In the genomic region with DNA sequence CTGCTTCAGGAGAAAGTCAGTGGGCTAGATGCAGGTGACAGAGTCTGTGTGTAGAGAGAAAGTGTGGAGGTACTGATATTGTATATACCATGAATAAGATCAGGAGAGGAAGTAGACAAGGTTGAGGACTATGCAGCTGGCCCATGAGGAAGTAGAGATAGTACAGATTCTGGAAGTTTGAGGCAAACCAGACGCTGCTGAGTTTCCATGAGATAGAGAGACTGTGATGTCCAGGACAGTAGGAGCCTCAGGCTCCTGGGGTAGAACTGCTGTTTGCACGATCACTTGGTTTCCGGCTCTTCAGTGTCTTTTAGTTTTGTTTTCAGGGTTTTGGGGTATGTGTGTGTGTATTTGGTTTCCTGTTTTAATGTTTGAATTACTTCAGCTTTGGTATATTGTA, we compare ENCODE assay signal across 8 cellular contexts.
DNase-seq lines count a peak whose midpoint lies in the region; ATAC-seq lines count a peak whose summit lies in the region.

No MANE protein-coding gene starts in this region.

- no peaks in the 10 kb centered on the region for H3K27me3 Mint-ChIP-seq in T-helper 1 cell treated with Interleukin-12 subunit alpha and Interleukin-12 subunit beta and Interleukin-4 antibody, amounts not matched to agents 30 μg/mL and 1 μg/mL, for 36 hours (ENCODE audit: low read depth)

- no peaks in the 10 kb centered on the region for H3K9me3 Mint-ChIP-seq in T-helper 1 cell treated with Interleukin-12 subunit alpha and Interleukin-12 subunit beta and Interleukin-4 antibody, amounts not matched to agents 30 μg/mL and 1 μg/mL, for 36 hours

- H3K27ac Mint-ChIP-seq in T-helper 1 cell treated with Interleukin-12 subunit alpha and Interleukin-12 subunit beta and Interleukin-4 antibody, amounts not matched to agents 30 μg/mL and 1 μg/mL, for 36 hours = peak overlapping the region; percentile 98

- peak overlapping the region; percentile 78 for H3K4me3 Mint-ChIP-seq in T-helper 1 cell treated with Interleukin-12 subunit alpha and Interleukin-12 subunit beta and Interleukin-4 antibody, amounts not matched to agents 30 μg/mL and 1 μg/mL, for 36 hours

- ATAC-seq in GM19023 (IDR thresholded peaks at IDR 0.05; ENCODE audit: unreplicated experiment) = peak; percentile 70
- ATAC-seq in HG03066 (IDR thresholded peaks at IDR 0.05; ENCODE audit: low read depth, unreplicated experiment) = peak; percentile 71

- H3K36me3 Mint-ChIP-seq in T-helper 1 cell treated with Interleukin-12 subunit alpha and Interleukin-12 subunit beta and Interleukin-4 antibody, amounts not matched to agents 30 μg/mL and 1 μg/mL, for 36 hours (ENCODE audit: low read depth) = peaks cover 11% of the 10 kb centered on the region

- peaks cover 74% of the 10 kb centered on the region for H3K4me1 Mint-ChIP-seq in T-helper 1 cell treated with Interleukin-12 subunit alpha and Interleukin-12 subunit beta and Interleukin-4 antibody, amounts not matched to agents 30 μg/mL and 1 μg/mL, for 36 hours (ENCODE audit: low read depth)

- DNase-seq in Ammon's horn (ENCODE audit: low spot score) (peak; percentile 65), medulla oblongata (ENCODE audit: extremely low spot score) (peak; percentile 68), NCI-H69 (lab: John Stamatoyannopoulos, UW) (no peak), 8988T (no peak), NCI-H526 treated with DMSO at 0.1 percent for 48 hours (lab: John Stamatoyannopoulos, UW) (no peak)

Comparison
In these comparisons a context has a peak if more than half of its experiments do, and no peak if none do; other contexts are left out.
1. DNase-seq: peak in Ammon's horn (single experiment) and medulla oblongata (single experiment); none in NCI-H69 (single experiment), 8988T (single experiment) and NCI-H526 treated with DMSO at 0.1 percent for 48 hours (single experiment).